In the genomic region with DNA sequence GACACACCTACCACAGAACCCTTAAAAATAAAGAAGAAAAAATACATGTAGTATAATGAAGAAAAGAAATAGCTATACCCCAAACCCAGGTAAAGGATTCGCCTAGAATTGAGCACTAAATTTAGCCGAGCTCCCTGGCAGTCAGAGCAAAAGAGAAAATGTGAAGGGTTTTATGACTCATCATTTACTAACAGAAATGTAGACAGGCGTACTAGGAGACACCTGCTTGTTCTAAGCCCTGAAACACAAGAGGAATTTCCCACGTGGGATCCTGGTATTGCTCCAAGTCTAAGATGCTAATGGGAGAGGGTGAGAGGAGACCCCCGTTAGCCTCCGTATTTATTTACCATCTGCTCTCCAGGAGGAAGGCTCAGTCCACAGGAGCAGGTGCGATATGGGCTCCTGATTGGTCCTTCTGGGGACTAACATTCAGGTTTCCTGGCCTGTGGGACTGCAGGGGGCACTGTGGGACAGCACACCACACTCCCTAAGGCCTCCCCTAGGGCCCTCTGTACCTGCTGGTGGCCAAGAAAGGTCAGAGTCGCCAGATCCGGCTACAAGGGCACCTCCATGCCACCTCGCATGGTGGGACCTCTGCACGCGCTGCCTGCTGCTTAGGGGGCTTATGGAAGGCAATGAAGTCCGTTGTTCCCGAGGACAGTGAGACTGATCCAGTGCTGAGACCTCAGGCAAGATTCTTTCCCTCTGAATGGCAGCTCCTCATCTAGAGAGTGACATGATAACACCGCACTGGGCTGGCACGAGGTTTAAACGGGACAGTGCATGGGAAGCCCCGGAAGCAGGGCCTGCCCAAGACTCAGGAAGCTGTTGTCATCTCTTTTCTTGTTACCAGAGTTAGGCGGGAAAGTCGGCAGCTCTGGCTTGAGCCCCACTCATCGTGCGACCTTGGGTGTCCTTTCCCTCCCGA, we compare ENCODE assay signal across 9 cellular contexts. TPM values are rescaled to one million over a fixed set of nuclear protein-coding genes. Genes with fewer than 3 reads are reported as not detected.
DNase-seq lines count a peak whose midpoint lies in the region; ATAC-seq lines count a peak whose summit lies in the region.
"Had no signal": no experiment of that assay in that cellular context is flagged by ENCODE, and none has a peak within 500 bp of the region (broad histone marks: within the 10 kb centered on the region; RNA-seq: fewer than 3 reads in every experiment).

No MANE protein-coding gene starts in this region.

- H3K27me3 ChIP-seq in NT2/D1 (ENCODE audit: insufficient read depth, insufficient read length): no peaks in the 10 kb centered on the region

- no peak overlapping the region for H3K9ac ChIP-seq in NT2/D1 (ENCODE audit: insufficient read length, low read depth)

- DNase-seq in COLO668 (lab: John Stamatoyannopoulos, UW; ENCODE audit: unreplicated experiment) (peak; percentile 82), NT2/D1 (ENCODE audit: low read depth, low spot score) (peak; percentile 64), dermis microvascular lymphatic vessel endothelial cell (ENCODE audit: low read depth in 2 of 2) (peak; percentile 38 to 69), medulla oblongata (ENCODE audit: extremely low spot score) (peak; percentile 29), HPDE6-E6E7 (ENCODE audit: extremely low spot score) (no peak)

- no peaks in the 10 kb centered on the region for H3K9me3 ChIP-seq in NT2/D1 (ENCODE audit: insufficient read depth, low read length)
- H3K9me3 ChIP-seq: SJSA1 had no signal

- H3K4me1 ChIP-seq in NT2/D1 (ENCODE audit: insufficient read depth, insufficient read length): no peaks in the 10 kb centered on the region
- H3K4me1 ChIP-seq: SJSA1 had no signal

- H3K36me3 ChIP-seq in NT2/D1 (ENCODE audit: insufficient read depth, insufficient read length, low read length): no peaks in the 10 kb centered on the region
- H3K36me3 ChIP-seq: SJSA1 had no signal

- ATAC-seq in GM18907 (IDR thresholded peaks at IDR 0.05; ENCODE audit: unreplicated experiment): peak; percentile 72
- ATAC-seq in HG03432 (IDR thresholded peaks at IDR 0.05; ENCODE audit: unreplicated experiment): peak; percentile 70
- no peak for ATAC-seq in HG03521 (IDR thresholded peaks at IDR 0.05; ENCODE audit: unreplicated experiment)

- no peak overlapping the region for H3K4me3 ChIP-seq in NT2/D1 (ENCODE audit: insufficient read length, low read depth)
- H3K4me3 ChIP-seq: SJSA1 had no signal

RNA-seq across cellular contexts. Expression of gene KCNC1, which starts 25.8 kb away (rescaled TPM):
- not detected in 2 replicates for total RNA-seq in dermis microvascular lymphatic vessel endothelial cell
- total RNA-seq: SJSA1 had no signal

RNA-seq across cellular contexts. Expression of gene MYOD1, which starts 41.0 kb away (rescaled TPM):
- total RNA-seq in dermis microvascular lymphatic vessel endothelial cell: not detected in 2 replicates
- total RNA-seq: SJSA1 had no signal
